ENCODE assay signal across 16 cellular contexts in genomic region chr11:123490527-123490926, GRCh38.
"Had no signal": no experiment of that assay in that cellular context is flagged by ENCODE, and none has a peak within 500 bp of the region (broad histone marks: within the 10 kb centered on the region; RNA-seq: fewer than 3 reads in every experiment).

No MANE protein-coding gene starts in this region.

- H3K27ac ChIP-seq: epithelial cell of prostate, lower lobe of right lung, pancreas, suprapubic skin had no signal

- H3K4me3 ChIP-seq: lower lobe of right lung, pancreas, suprapubic skin had no signal

- H3K27ac Mint-ChIP-seq: activated CD4-positive, alpha-beta T cell treated with anti-CD3 and anti-CD28 coated beads, Interleukin-2, amount 10 ng/mL, durations not matched to agents 7 days and 5 days; type B pancreatic cell had no signal

- H3K9me3 Mint-ChIP-seq: activated CD4-positive, alpha-beta T cell treated with anti-CD3 and anti-CD28 coated beads, Interleukin-2, amount 10 ng/mL, durations not matched to agents 7 days and 5 days; type B pancreatic cell had no signal

- H3K27me3 ChIP-seq: pancreas had no signal

- H3K27me3 Mint-ChIP-seq: activated CD4-positive, alpha-beta T cell treated with anti-CD3 and anti-CD28 coated beads, Interleukin-2, amount 10 ng/mL, durations not matched to agents 7 days and 5 days; type B pancreatic cell had no signal

- H3K4me1 ChIP-seq: lower lobe of right lung, pancreas, suprapubic skin had no signal

- H3K9me3 ChIP-seq: lower lobe of right lung, pancreas, suprapubic skin had no signal

- FAIRE-seq: pancreas had no signal

- H3K36me3 ChIP-seq: lower lobe of right lung, pancreas, suprapubic skin had no signal

- ATAC-seq: lower lobe of right lung; pancreas; stimulated activated naive CD8-positive, alpha-beta T cell treated with anti-CD3 and anti-CD28 coated beads, Interleukin-15, Interleukin-2, amounts not matched to agents 100 U/mL and 50 U/mL, for 24 hours had no signal

- DNase-seq: activated CD4-positive, alpha-beta T cell treated with anti-CD3 and anti-CD28 coated beads, Interleukin-2, amount 10 ng/mL, durations not matched to agents 7 days and 5 days; activated CD4-positive, CD25-positive, alpha-beta regulatory T cell; activated naive CD4-positive, alpha-beta T cell treated with anti-CD3 and anti-CD28 coated beads, Interleukin-2, amount 50 U/mL, for 16 hours; activated T-cell treated with anti-CD3 and anti-CD28 coated beads, Interleukin-2, amount 50 U/mL, for 1 hour; central memory CD4-positive, alpha-beta T cell; effector memory CD4-positive, alpha-beta T cell; hippocampal formation; lower lobe of right lung; midbrain; pancreas; stimulated activated CD4-positive, alpha-beta T cell treated with anti-CD3 and anti-CD28 coated beads, Interleukin-4, amount 100 ng/mL, for 1 hour; stimulated activated CD8-positive, alpha-beta memory T cell treated with anti-CD3 and anti-CD28 coated beads, Interleukin-4, amount 100 ng/mL, for 48 hours; stimulated activated naive CD8-positive, alpha-beta T cell treated with anti-CD3 and anti-CD28 coated beads, Interleukin-15, Interleukin-2, amounts not matched to agents 100 U/mL and 50 U/mL, for 24 hours had no signal

- H3K36me3 Mint-ChIP-seq: type B pancreatic cell had no signal

- H3K4me3 Mint-ChIP-seq: activated CD4-positive, alpha-beta T cell treated with anti-CD3 and anti-CD28 coated beads, Interleukin-2, amount 10 ng/mL, durations not matched to agents 7 days and 5 days; type B pancreatic cell had no signal
